In the genomic region with DNA sequence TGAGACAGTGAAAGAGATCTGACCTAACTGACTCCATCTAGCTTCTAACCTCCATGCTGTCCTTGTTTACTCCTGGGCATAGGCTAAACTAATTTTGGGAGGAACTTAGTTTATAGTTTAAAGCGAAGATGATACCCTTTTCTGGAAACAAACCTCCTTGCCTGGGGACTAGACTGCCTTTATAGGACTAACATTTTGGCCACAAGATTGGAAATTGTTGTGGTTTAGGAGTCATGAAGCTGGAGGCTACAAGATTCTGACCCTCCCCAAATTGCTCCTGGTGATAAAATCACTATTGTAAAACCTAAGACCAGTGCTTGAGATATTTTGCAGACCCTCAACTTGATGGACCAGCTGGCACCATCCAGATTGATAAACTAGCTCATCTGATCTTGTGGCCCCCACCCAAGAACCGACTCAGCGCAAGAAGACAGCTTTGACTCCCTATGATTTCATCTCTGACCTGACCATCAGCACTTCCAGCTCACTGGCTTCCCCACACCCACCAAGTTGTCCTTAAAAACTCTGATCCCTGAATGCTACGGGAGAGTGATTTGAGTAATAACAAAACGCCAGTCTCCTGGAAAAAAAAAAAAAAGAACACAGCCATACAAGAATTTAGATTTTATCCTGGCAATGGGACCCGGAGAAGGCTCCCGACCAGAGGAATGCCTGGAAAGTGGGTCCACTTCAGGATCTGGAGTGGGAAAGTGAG, we compare ENCODE assay signal across 10 cellular contexts.
"Had no signal": no experiment of that assay in that cellular context is flagged by ENCODE, and none has a peak within 500 bp of the region (broad histone marks: within the 10 kb centered on the region; RNA-seq: fewer than 3 reads in every experiment).

No MANE protein-coding gene starts in this region.

- H3K4me3 Mint-ChIP-seq: activated CD4-positive, alpha-beta memory T cell treated with anti-CD3 and anti-CD28 coated beads for 36 hours; activated naive CD8-positive, alpha-beta T cell treated with anti-CD3 and anti-CD28 coated beads, Interleukin-2, amount 10 ng/mL, durations not matched to agents 7 days and 5 days; activated T-cell treated with anti-CD3 and anti-CD28 coated beads, Interleukin-2, amount 50 U/mL, for 4 hours; T-helper 2 cell treated with Interferon-gamma antibody and Interleukin-4, amounts not matched to agents 5 μg/mL and 100 μg/mL, for 36 hours had no signal

- H3K9me3 ChIP-seq: gastrocnemius medialis, tibial artery, vagina had no signal

- H3K27me3 Mint-ChIP-seq: activated CD4-positive, alpha-beta memory T cell treated with anti-CD3 and anti-CD28 coated beads for 36 hours; activated naive CD8-positive, alpha-beta T cell treated with anti-CD3 and anti-CD28 coated beads, Interleukin-2, amount 10 ng/mL, durations not matched to agents 7 days and 5 days had no signal

- H3K4me3 ChIP-seq: gastrocnemius medialis, skin epidermis, tibial artery, vagina had no signal

- H3K27ac ChIP-seq: gastrocnemius medialis, tibial artery, vagina had no signal

- H3K9me3 Mint-ChIP-seq: activated CD4-positive, alpha-beta memory T cell treated with anti-CD3 and anti-CD28 coated beads for 36 hours; activated naive CD8-positive, alpha-beta T cell treated with anti-CD3 and anti-CD28 coated beads, Interleukin-2, amount 10 ng/mL, durations not matched to agents 7 days and 5 days; activated T-cell treated with anti-CD3 and anti-CD28 coated beads, Interleukin-2, amount 50 U/mL, for 4 hours; T-helper 2 cell treated with Interferon-gamma antibody and Interleukin-4, amounts not matched to agents 5 μg/mL and 100 μg/mL, for 36 hours had no signal

- H3K27me3 ChIP-seq: gastrocnemius medialis, tibial artery, vagina had no signal

- H3K4me1 ChIP-seq: gastrocnemius medialis had no signal

- ATAC-seq: activated T-cell treated with anti-CD3 and anti-CD28 coated beads, Interleukin-2, amount 50 U/mL, for 4 hours; gastrocnemius medialis had no signal

- DNase-seq: activated CD4-positive, alpha-beta memory T cell treated with anti-CD3 and anti-CD28 coated beads for 36 hours; activated effector memory CD4-positive, alpha-beta T cell treated with anti-CD3 and anti-CD28 coated beads, Interleukin-2, amount 50 U/mL, for 16 hours; activated naive CD8-positive, alpha-beta T cell treated with anti-CD3 and anti-CD28 coated beads, Interleukin-2, amount 10 ng/mL, durations not matched to agents 7 days and 5 days; activated T-cell treated with anti-CD3 and anti-CD28 coated beads, Interleukin-2, amount 50 U/mL, for 4 hours; aorta; gastrocnemius medialis; tibial artery had no signal

- H3K27ac Mint-ChIP-seq: activated CD4-positive, alpha-beta memory T cell treated with anti-CD3 and anti-CD28 coated beads for 36 hours; activated naive CD8-positive, alpha-beta T cell treated with anti-CD3 and anti-CD28 coated beads, Interleukin-2, amount 10 ng/mL, durations not matched to agents 7 days and 5 days; T-helper 2 cell treated with Interferon-gamma antibody and Interleukin-4, amounts not matched to agents 5 μg/mL and 100 μg/mL, for 36 hours had no signal

- H3K36me3 ChIP-seq: gastrocnemius medialis had no signal
